25 cellular contexts compared by ENCODE assay signal in genomic region chr2:239576784-239577183, GRCh38.
"Had no signal": no experiment of that assay in that cellular context is flagged by ENCODE, and none has a peak within 500 bp of the region (broad histone marks: within the 10 kb centered on the region; RNA-seq: fewer than 3 reads in every experiment).

No MANE protein-coding gene starts in this region.

- H3K36me3 ChIP-seq: adrenal gland, esophagus squamous epithelium, gastroesophageal sphincter, heart right ventricle had no signal

- H3K9me3 ChIP-seq: adrenal gland had no signal

- H3K27ac ChIP-seq: adrenal gland, body of pancreas, epithelial cell of prostate, esophagus squamous epithelium, gastroesophageal sphincter, heart right ventricle had no signal

- H3K27me3 ChIP-seq: adrenal gland, body of pancreas had no signal

- DNase-seq: activated CD4-positive, alpha-beta memory T cell treated with anti-CD3 and anti-CD28 coated beads, Interleukin-2, amount 10 ng/mL, durations not matched to agents 7 days and 5 days; activated CD4-positive, alpha-beta T cell treated with anti-CD3 and anti-CD28 coated beads for 1 hour; activated CD4-positive, alpha-beta T cell treated with anti-CD3 and anti-CD28 coated beads for 4 hours; activated CD4-positive, alpha-beta T cell treated with anti-CD3 and anti-CD28 coated beads, Interleukin-2, amount 10 ng/mL, durations not matched to agents 7 days and 5 days; activated CD4-positive, alpha-beta T cell treated with anti-CD3 and anti-CD28 coated beads, Interleukin-2, amount 50 U/mL, for 4 hours; activated CD8-positive, alpha-beta memory T cell treated with anti-CD3 and anti-CD28 coated beads, Interleukin-2, amount 50 U/mL, for 48 hours; activated naive CD4-positive, alpha-beta T cell treated with anti-CD3 and anti-CD28 coated beads for 36 hours; activated naive CD8-positive, alpha-beta T cell treated with anti-CD3 and anti-CD28 coated beads for 36 hours; activated naive CD8-positive, alpha-beta T cell treated with anti-CD3 and anti-CD28 coated beads, Interleukin-2, amount 50 U/mL, for 24 hours; activated T-cell treated with anti-CD3 and anti-CD28 coated beads for 4 hours; activated T-cell treated with anti-CD3 and anti-CD28 coated beads, Interleukin-2, amount 50 U/mL, for 24 hours; activated T-cell treated with anti-CD3 and anti-CD28 coated beads, Interleukin-2, amount 50 U/mL, for 72 hours; adrenal gland; amygdala; body of pancreas; cortex of kidney; dermis blood vessel endothelial cell; effector CD8-positive, alpha-beta T cell; esophagus squamous epithelium; foreskin melanocyte; heart right ventricle; T-helper 2 cell had no signal

- H3K4me3 ChIP-seq: adrenal gland, body of pancreas, esophagus squamous epithelium, gastroesophageal sphincter, heart right ventricle had no signal

- H3K4me1 ChIP-seq: adrenal gland, body of pancreas, gastroesophageal sphincter, heart right ventricle had no signal

- ATAC-seq: activated naive CD8-positive, alpha-beta T cell treated with anti-CD3 and anti-CD28 coated beads, Interleukin-2, amount 50 U/mL, for 24 hours; activated T-cell treated with anti-CD3 and anti-CD28 coated beads, Interleukin-2, amount 50 U/mL, for 72 hours; body of pancreas; gastroesophageal sphincter; heart right ventricle; WTC11 had no signal
